ENCODE assay signal across 1 cellular context in the genomic region with DNA sequence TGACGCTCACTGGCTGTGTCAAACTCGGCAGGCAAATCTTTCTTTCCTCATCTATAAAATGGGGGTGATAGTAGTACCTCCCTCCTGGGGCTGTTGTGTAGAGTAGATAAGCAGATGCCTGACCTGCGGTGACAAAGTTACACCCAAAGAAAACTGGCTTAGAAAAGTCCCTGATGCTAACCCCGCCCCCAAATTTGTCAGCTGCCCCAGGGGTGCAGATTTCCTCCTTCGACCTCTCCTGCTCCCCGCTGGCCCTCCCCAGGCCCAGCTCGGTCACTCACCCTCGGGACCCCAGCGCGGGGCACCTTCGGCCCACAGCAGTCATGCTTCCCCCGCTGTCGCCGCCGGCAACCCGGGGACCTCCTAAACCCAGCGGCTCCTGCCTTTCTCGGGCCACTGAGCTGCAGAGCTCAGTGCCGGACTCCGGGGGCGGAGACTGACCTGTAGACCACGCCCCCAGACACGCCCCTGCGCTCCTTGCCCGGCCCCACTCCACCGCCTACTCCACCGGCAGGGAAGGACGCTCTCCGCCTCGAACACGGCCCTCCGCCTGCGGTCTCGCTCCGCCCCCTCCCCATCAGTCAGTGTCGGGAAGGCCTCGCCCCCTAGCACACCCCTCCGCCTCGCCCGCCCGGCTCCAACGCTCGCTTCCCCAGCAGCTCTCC.
TF ChIP-seq lines count a peak whose summit lies in the region.

No MANE protein-coding gene starts in this region.

TF ChIP-seq in GM23338, 12 proteins besides CTCF, POLR2A, EP300 and RAD21 (continued from another document):
- TF ChIP-seq, protein P1, sequence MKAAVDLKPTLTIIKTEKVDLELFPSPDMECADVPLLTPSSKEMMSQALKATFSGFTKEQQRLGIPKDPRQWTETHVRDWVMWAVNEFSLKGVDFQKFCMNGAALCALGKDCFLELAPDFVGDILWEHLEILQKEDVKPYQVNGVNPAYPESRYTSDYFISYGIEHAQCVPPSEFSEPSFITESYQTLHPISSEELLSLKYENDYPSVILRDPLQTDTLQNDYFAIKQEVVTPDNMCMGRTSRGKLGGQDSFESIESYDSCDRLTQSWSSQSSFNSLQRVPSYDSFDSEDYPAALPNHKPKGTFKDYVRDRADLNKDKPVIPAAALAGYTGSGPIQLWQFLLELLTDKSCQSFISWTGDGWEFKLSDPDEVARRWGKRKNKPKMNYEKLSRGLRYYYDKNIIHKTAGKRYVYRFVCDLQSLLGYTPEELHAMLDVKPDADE (IDR thresholded peaks at IDR 0.05) = no peak
- TF ChIP-seq POLR2AphosphoS5 (IDR thresholded peaks at IDR 0.05; ENCODE audit: low read depth) = peak; percentile 55
TF ChIP-seq in GM23338: peak in this region for 1.
